In the genomic region with DNA sequence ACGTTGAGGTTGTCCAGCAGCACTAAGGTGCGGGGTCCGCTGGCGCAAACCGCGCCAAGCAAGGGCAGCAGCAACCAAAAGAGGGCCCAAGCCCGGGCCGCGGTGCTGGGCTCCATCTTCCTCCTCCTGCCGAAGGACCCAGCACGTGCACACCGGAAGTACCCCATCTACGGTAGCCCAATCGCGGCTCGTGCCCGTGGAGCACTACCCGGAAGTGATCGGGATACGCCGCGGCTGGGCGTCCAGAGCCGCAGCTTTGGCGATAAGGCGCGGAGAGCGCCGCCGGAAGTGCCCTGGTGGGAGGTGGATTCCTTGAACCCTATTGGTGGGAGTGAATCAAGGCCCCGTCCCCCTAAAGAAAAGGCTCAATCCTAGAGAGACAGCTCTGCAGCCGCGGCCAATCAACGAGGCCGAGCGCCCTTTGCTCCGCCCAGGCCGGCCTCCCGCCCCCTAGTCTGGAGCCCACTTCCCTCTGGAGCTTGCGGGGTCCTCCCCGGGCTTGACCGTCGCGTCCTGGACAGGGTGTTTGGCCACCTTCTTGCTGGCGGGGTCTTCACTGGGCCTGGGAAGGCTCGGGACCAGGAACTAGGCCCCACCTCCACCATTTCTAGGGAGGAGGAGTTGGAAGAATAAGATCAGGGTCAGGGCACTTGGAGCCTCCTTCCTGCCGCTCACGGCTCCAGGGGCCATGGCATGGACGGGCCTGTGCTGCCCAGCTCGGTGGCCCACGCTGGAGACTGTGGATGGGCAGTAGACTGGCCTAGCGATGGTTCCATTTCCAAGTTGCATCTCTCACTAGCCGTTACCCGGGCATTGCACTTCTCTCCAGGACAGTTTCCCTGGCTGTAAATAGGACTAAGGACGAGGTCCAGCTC, we compare ENCODE assay signal across 8 cellular contexts. TPM values are rescaled to one million over a fixed set of nuclear protein-coding genes. Genes with fewer than 3 reads are reported as not detected.
DNase-seq lines count a peak whose midpoint lies in the region; ATAC-seq, FAIRE-seq and TF ChIP-seq lines count a peak whose summit lies in the region.

A gene (minus strand): TSS at position 135 of the 875 bp plus-strand sequence. CDS start 19 bp downstream, at position 116.

- ATAC-seq in HG03460 (IDR thresholded peaks at IDR 0.05; ENCODE audit: unreplicated experiment) (peak; percentile 97), left colon (peak; percentile 96)

- H3K27ac ChIP-seq in coronary artery = peak within 1 kb of the TSS; percentile 78 to 93

- intact Hi-C loops in activated CD4-positive, alpha-beta T cell treated with anti-CD3 and anti-CD28 coated beads, Interleukin-2, amount 10 ng/mL, durations not matched to agents 24 days and 14 days (cut with micrococcal nuclease) = loop anchor here (1.0 to 2.0 kb wide), 2 partner anchors 27 to 71 kb away; a partner anchor contains a TSS
- intact Hi-C loops in left colon (cut with DNase I, micrococcal nuclease) = no loop called here

- DNase-seq in BJ (ENCODE audit: low read depth) = peak; percentile 92
- DNase-seq in GM19239 (ENCODE audit: insufficient read length, low spot score) = peak; percentile 98
- peak; percentile 94 to 96 for DNase-seq in NCI-H526 (lab: John Stamatoyannopoulos, UW)
- peak; percentile 98 for DNase-seq in activated CD4-positive, alpha-beta T cell treated with anti-CD3 and anti-CD28 coated beads, Interleukin-2, amount 10 ng/mL, durations not matched to agents 24 days and 14 days
- peak; percentile 98 for DNase-seq in coronary artery (ENCODE audit: low spot score)
- DNase-seq in left colon = peak; percentile 96 to 97
- DNase-seq in stimulated activated CD4-positive, alpha-beta T cell treated with anti-CD3 and anti-CD28 coated beads, Interleukin-2, amount 100 ng/mL, for 24 hours = peak; percentile 94 to 95

- peak; percentile 71 for TF ChIP-seq CTCF in BJ (IDR thresholded peaks at IDR 0.05; ENCODE audit: insufficient read depth, low read depth, low read length)
- no peak for TF ChIP-seq CTCF in coronary artery (IDR thresholded peaks at IDR 0.05)

- POLR2A ChIA-PET in BJ (lab: Charles Lee) = no interaction called here

- peak within 1 kb of the TSS; percentile 99 for H3K4me3 Mint-ChIP-seq in activated CD4-positive, alpha-beta T cell treated with anti-CD3 and anti-CD28 coated beads, Interleukin-2, amount 10 ng/mL, durations not matched to agents 24 days and 14 days

- no peaks in the 10 kb centered on the region for H3K27me3 Mint-ChIP-seq in activated CD4-positive, alpha-beta T cell treated with anti-CD3 and anti-CD28 coated beads, Interleukin-2, amount 10 ng/mL, durations not matched to agents 24 days and 14 days

- no peaks in the 10 kb centered on the region for H3K9me3 Mint-ChIP-seq in activated CD4-positive, alpha-beta T cell treated with anti-CD3 and anti-CD28 coated beads, Interleukin-2, amount 10 ng/mL, durations not matched to agents 24 days and 14 days

- no peaks in the 10 kb centered on the region for H3K27me3 ChIP-seq in BJ (ENCODE audit: control insufficient read depth, insufficient read depth, low read length)

- FAIRE-seq in GM19239 (lab: Jason Lieb, UNC) = peak; percentile 99

- H3K36me3 ChIP-seq in BJ (ENCODE audit: control insufficient read depth, insufficient read depth, low read length) = peaks cover 8% of the 10 kb centered on the region

- peak within 1 kb of the TSS; percentile 91 for H3K4me3 ChIP-seq in BJ (ENCODE audit: low read depth, low read length)
- H3K4me3 ChIP-seq in coronary artery = peak within 1 kb of the TSS; percentile 97

- H3K4me1 Mint-ChIP-seq in activated CD4-positive, alpha-beta T cell treated with anti-CD3 and anti-CD28 coated beads, Interleukin-2, amount 10 ng/mL, durations not matched to agents 24 days and 14 days = peaks cover 37% of the 10 kb centered on the region

- H3K27ac Mint-ChIP-seq in activated CD4-positive, alpha-beta T cell treated with anti-CD3 and anti-CD28 coated beads, Interleukin-2, amount 10 ng/mL, durations not matched to agents 24 days and 14 days = peak within 1 kb of the TSS; percentile 98

- peaks cover 32% of the 10 kb centered on the region for H3K36me3 Mint-ChIP-seq in activated CD4-positive, alpha-beta T cell treated with anti-CD3 and anti-CD28 coated beads, Interleukin-2, amount 10 ng/mL, durations not matched to agents 24 days and 14 days (ENCODE audit: low read depth)

- CTCF ChIA-PET in BJ (lab: Yijun Ruan, JAX) = interaction anchor here (0.7 to 1.8 kb wide), 5 partner anchors 19 to 854 kb away, joined by 3 to 9 read pairs (median 3); no protein-coding TSS in a partner anchor

RNA-seq across cellular contexts. Expression of the gene that starts here (rescaled TPM):
- 581 and 587 TPM in 2 replicates for polyA plus RNA-seq in BJ (2011; rRNA removed)
- 117 and 173 TPM in 2 replicates for polyA minus RNA-seq in BJ (2011; rRNA and poly(A)+ RNA removed)
- 170 and 177 TPM in 2 replicates for total RNA-seq in activated CD4-positive, alpha-beta T cell treated with anti-CD3 and anti-CD28 coated beads, Interleukin-2, amount 10 ng/mL, durations not matched to agents 24 days and 14 days
- total RNA-seq in left colon = 100 to 1,000 TPM; 180 to 206 TPM

Comparison
In these comparisons a context has a peak if more than half of its experiments do, and no peak if none do; other contexts are left out.
1. Peak in every context shown above with its lines: DNase-seq, ATAC-seq, H3K4me3 ChIP-seq and H3K27ac ChIP-seq.